Comparison of ENCODE assay signal across 8 cellular contexts in genomic region chr7:140506788-140507464, GRCh38. TPM values are rescaled to one million over a fixed set of nuclear protein-coding genes. Genes with fewer than 3 reads are reported as not detected.
A peak's percentile ranks its signal among the peaks of the same experiment; 100 is the strongest.
DNase-seq lines count a peak whose midpoint lies in the region; ATAC-seq and TF ChIP-seq lines count a peak whose summit lies in the region.

No MANE protein-coding gene starts in this region.

- peak; percentile 57 for TF ChIP-seq CTCF in osteocyte (IDR thresholded peaks at IDR 0.05)

- no peak overlapping the region for H3K27ac ChIP-seq in CD4-positive, alpha-beta memory T cell (ENCODE audit: low read depth, low read length)

- intact Hi-C loops in CD4-positive, alpha-beta memory T cell (cut with micrococcal nuclease): no loop called here
- intact Hi-C loops in activated T-helper 1 cell treated with anti-CD3 and anti-CD28 coated beads, Interleukin-12 subunit alpha, Interleukin-12 subunit beta, Interleukin-2, Interleukin-4 antibody, amounts not matched to agents 30 ng/mL and 10 ng/mL and 1 ng/mL, durations not matched to agents 14 hours and 24 hours and 36 hours (cut with micrococcal nuclease): no loop called here

- H3K9me3 Mint-ChIP-seq in osteocyte (ENCODE audit: unreplicated experiment): no peaks in the 10 kb centered on the region
- no peaks in the 10 kb centered on the region for H3K9me3 Mint-ChIP-seq in CD4-positive, alpha-beta memory T cell
- no peaks in the 10 kb centered on the region for H3K9me3 Mint-ChIP-seq in activated T-helper 1 cell treated with anti-CD3 and anti-CD28 coated beads, Interleukin-12 subunit alpha, Interleukin-12 subunit beta, Interleukin-2, Interleukin-4 antibody, amounts not matched to agents 30 ng/mL and 10 ng/mL and 1 ng/mL, durations not matched to agents 14 hours and 24 hours and 36 hours

- H3K4me3 Mint-ChIP-seq in osteocyte (ENCODE audit: unreplicated experiment): no peak overlapping the region
- H3K4me3 Mint-ChIP-seq in CD4-positive, alpha-beta memory T cell: no peak overlapping the region
- no peak overlapping the region for H3K4me3 Mint-ChIP-seq in activated T-helper 1 cell treated with anti-CD3 and anti-CD28 coated beads, Interleukin-12 subunit alpha, Interleukin-12 subunit beta, Interleukin-2, Interleukin-4 antibody, amounts not matched to agents 30 ng/mL and 10 ng/mL and 1 ng/mL, durations not matched to agents 14 hours and 24 hours and 36 hours

- DNase-seq in ELR (ENCODE audit: low read depth): peak; percentile 12
- peak; percentile 93 for DNase-seq in NCI-H2171 (lab: John Stamatoyannopoulos, UW)
- peak; percentile 54 for DNase-seq in dedifferentiated amniotic fluid mesenchymal stem cell (ENCODE audit: extremely low spot score)
- DNase-seq in osteocyte (ENCODE audit: extremely low spot score, unreplicated experiment): peak; percentile 86
- no peak for DNase-seq in CD4-positive, alpha-beta memory T cell
- no peak for DNase-seq in activated T-helper 1 cell treated with anti-CD3 and anti-CD28 coated beads, Interleukin-12 subunit alpha, Interleukin-12 subunit beta, Interleukin-2, Interleukin-4 antibody, amounts not matched to agents 30 ng/mL and 10 ng/mL and 1 ng/mL, durations not matched to agents 14 hours and 24 hours and 36 hours (ENCODE audit: low spot score)

- peak overlapping the region; percentile 44 for H3K27ac Mint-ChIP-seq in osteocyte (ENCODE audit: unreplicated experiment)
- H3K27ac Mint-ChIP-seq in CD4-positive, alpha-beta memory T cell: no peak overlapping the region
- H3K27ac Mint-ChIP-seq in activated T-helper 1 cell treated with anti-CD3 and anti-CD28 coated beads, Interleukin-12 subunit alpha, Interleukin-12 subunit beta, Interleukin-2, Interleukin-4 antibody, amounts not matched to agents 30 ng/mL and 10 ng/mL and 1 ng/mL, durations not matched to agents 14 hours and 24 hours and 36 hours: no peak overlapping the region

- no peaks in the 10 kb centered on the region for H3K27me3 Mint-ChIP-seq in osteocyte (ENCODE audit: unreplicated experiment)
- no peaks in the 10 kb centered on the region for H3K27me3 Mint-ChIP-seq in CD4-positive, alpha-beta memory T cell
- H3K27me3 Mint-ChIP-seq in activated T-helper 1 cell treated with anti-CD3 and anti-CD28 coated beads, Interleukin-12 subunit alpha, Interleukin-12 subunit beta, Interleukin-2, Interleukin-4 antibody, amounts not matched to agents 30 ng/mL and 10 ng/mL and 1 ng/mL, durations not matched to agents 14 hours and 24 hours and 36 hours (ENCODE audit: insufficient read depth): no peaks in the 10 kb centered on the region

- POLR2A ChIA-PET in CD4-positive, alpha-beta memory T cell (lab: Charles Lee; ENCODE audit: partially characterized antibody): no interaction called here

- H3K4me1 ChIP-seq in CD4-positive, alpha-beta memory T cell (ENCODE audit: insufficient read depth, low read length): no peaks in the 10 kb centered on the region

- H3K9me3 ChIP-seq in CD4-positive, alpha-beta memory T cell (ENCODE audit: control insufficient read depth in 1 of 2, low read length in 2 of 2): no peaks in the 10 kb centered on the region

- no peaks in the 10 kb centered on the region for H3K36me3 Mint-ChIP-seq in osteocyte (ENCODE audit: unreplicated experiment)
- H3K36me3 Mint-ChIP-seq in CD4-positive, alpha-beta memory T cell: peaks cover 0 to 3% of the 10 kb centered on the region in 2 donors
- H3K36me3 Mint-ChIP-seq in activated T-helper 1 cell treated with anti-CD3 and anti-CD28 coated beads, Interleukin-12 subunit alpha, Interleukin-12 subunit beta, Interleukin-2, Interleukin-4 antibody, amounts not matched to agents 30 ng/mL and 10 ng/mL and 1 ng/mL, durations not matched to agents 14 hours and 24 hours and 36 hours (ENCODE audit: low read depth): no peaks in the 10 kb centered on the region

- H3K36me3 ChIP-seq in CD4-positive, alpha-beta memory T cell (ENCODE audit: insufficient read depth, low read length): no peaks in the 10 kb centered on the region

- no peak overlapping the region for H3K4me3 ChIP-seq in CD4-positive, alpha-beta memory T cell (ENCODE audit: low read length in 2 of 2)

- peaks cover 15% of the 10 kb centered on the region for H3K4me1 Mint-ChIP-seq in osteocyte (ENCODE audit: unreplicated experiment)
- H3K4me1 Mint-ChIP-seq in CD4-positive, alpha-beta memory T cell: no peaks in the 10 kb centered on the region
- no peaks in the 10 kb centered on the region for H3K4me1 Mint-ChIP-seq in activated T-helper 1 cell treated with anti-CD3 and anti-CD28 coated beads, Interleukin-12 subunit alpha, Interleukin-12 subunit beta, Interleukin-2, Interleukin-4 antibody, amounts not matched to agents 30 ng/mL and 10 ng/mL and 1 ng/mL, durations not matched to agents 14 hours and 24 hours and 36 hours (ENCODE audit: low read depth)

- H3K27me3 ChIP-seq in CD4-positive, alpha-beta memory T cell (ENCODE audit: insufficient read depth, low read length): no peaks in the 10 kb centered on the region

- ATAC-seq in HG03159 (IDR thresholded peaks at IDR 0.05; ENCODE audit: unreplicated experiment) (no peak), GM21381 (IDR thresholded peaks at IDR 0.05; ENCODE audit: unreplicated experiment) (no peak)

- CTCF ChIA-PET in CD4-positive, alpha-beta memory T cell (lab: Charles Lee; ENCODE audit: partially characterized antibody): interaction anchor here (1.2 kb wide), 1 partner anchor 17 kb away, joined by 3 read pairs; no protein-coding TSS in a partner anchor

RNA-seq across cellular contexts. Expression of gene MKRN1, which starts 27.6 kb away (rescaled TPM):
- total RNA-seq in osteocyte: 97.8 and 111 TPM in 2 replicates
- total RNA-seq in CD4-positive, alpha-beta memory T cell: 100 to 1,000 TPM; 140 to 156 TPM
- 100 to 1,000 TPM; 131 to 146 TPM for polyA plus RNA-seq in CD4-positive, alpha-beta memory T cell
- 61.7 and 72.2 TPM in 2 replicates for total RNA-seq in activated T-helper 1 cell treated with anti-CD3 and anti-CD28 coated beads, Interleukin-12 subunit alpha, Interleukin-12 subunit beta, Interleukin-2, Interleukin-4 antibody, amounts not matched to agents 30 ng/mL and 10 ng/mL and 1 ng/mL, durations not matched to agents 14 hours and 24 hours and 36 hours

Comparison
In these comparisons a context has a peak if more than half of its experiments do, and no peak if none do; other contexts are left out.
1. DNase-seq: peak in ELR (single experiment), NCI-H2171 (single experiment), dedifferentiated amniotic fluid mesenchymal stem cell (single experiment) and osteocyte (single experiment); none in CD4-positive, alpha-beta memory T cell (0 of 5) and activated T-helper 1 cell treated with anti-CD3 and anti-CD28 coated beads, Interleukin-12 subunit alpha, Interleukin-12 subunit beta, Interleukin-2, Interleukin-4 antibody, amounts not matched to agents 30 ng/mL and 10 ng/mL and 1 ng/mL, durations not matched to agents 14 hours and 24 hours and 36 hours (single experiment).